In genomic region chr2:119249855-119250775, GRCh38 we compare ENCODE assay signal across 22 cellular contexts. TPM values are rescaled to one million over a fixed set of nuclear protein-coding genes. Genes with fewer than 3 reads are reported as not detected.
DNase-seq lines count a peak whose midpoint lies in the region; TF ChIP-seq lines count a peak whose summit lies in the region.
"Had no signal": no experiment of that assay in that cellular context is flagged by ENCODE, and none has a peak within 500 bp of the region (broad histone marks: within the 10 kb centered on the region; RNA-seq: fewer than 3 reads in every experiment).

No MANE protein-coding gene starts in this region.

- 77 to 88% (median 81%) methylated on average over 11 to 12 of the region's 12 CpGs for WGBS in spleen, 5 donors

- intact Hi-C loops in spleen (cut with DNase I; ENCODE audit: low total_unique reads) = no loop called here

- H3K4me1 Mint-ChIP-seq in brain (peaks cover 57% of the 10 kb centered on the region), osteocyte (ENCODE audit: unreplicated experiment) (peaks cover 71% of the 10 kb centered on the region)
- H3K4me1 Mint-ChIP-seq: CD14-positive monocyte had no signal

- no peaks in the 10 kb centered on the region for H3K9me3 ChIP-seq in HEK293 (ENCODE audit: control insufficient read depth, insufficient read depth, low read depth, low read length)
- H3K9me3 ChIP-seq in spleen = peaks cover 0 to 10% (median 0%) of the 10 kb centered on the region in 8 donors
- H3K9me3 ChIP-seq: Caco-2, SK-N-SH had no signal

- H3K36me3 Mint-ChIP-seq in brain = no peaks in the 10 kb centered on the region
- peaks cover 7% of the 10 kb centered on the region for H3K36me3 Mint-ChIP-seq in osteocyte (ENCODE audit: unreplicated experiment)

- H3K27ac ChIP-seq in HEK293 (ENCODE audit: extremely low read depth, low read depth, low read length) (no peak overlapping the region), spleen (no peak overlapping the region)
- H3K27ac ChIP-seq: HL-60, KMS-11, PC-9 had no signal

- H3K27me3 Mint-ChIP-seq in brain (peaks cover 2% of the 10 kb centered on the region), osteocyte (ENCODE audit: unreplicated experiment) (no peaks in the 10 kb centered on the region)

- POLR2A ChIA-PET in HEK293 (lab: Yijun Ruan, JAX) = no interaction called here

- H3K36me3 ChIP-seq in HEK293 (ENCODE audit: control insufficient read depth in 2 of 2, insufficient read depth in 1 of 2, low read length in 2 of 2) = peaks cover 0 to 72% of the 10 kb centered on the region in 2 experiments; a peak in 2 of 3 replicates
- H3K36me3 ChIP-seq in spleen = peaks cover 0 to 43% (median 0%) of the 10 kb centered on the region in 6 donors

- no peaks in the 10 kb centered on the region for H3K27me3 ChIP-seq in spleen (replicated peaks in 1 of 7)
- H3K27me3 ChIP-seq: MG63 had no signal

- H3K9me3 Mint-ChIP-seq in brain (peaks cover 0 to 10% (median 4%) of the 10 kb centered on the region in 5 experiments), osteocyte (ENCODE audit: unreplicated experiment) (peaks cover 5% of the 10 kb centered on the region)

- H3K4me3 ChIP-seq in HEK293 (ENCODE audit: low read depth, low read length) = no peak overlapping the region
- H3K4me3 ChIP-seq in spleen = no peak overlapping the region
- H3K4me3 ChIP-seq: GM12878, MG63, PC-9 had no signal

- H3K4me3 Mint-ChIP-seq in brain (no peak overlapping the region), osteocyte (ENCODE audit: unreplicated experiment) (no peak overlapping the region)
- H3K4me3 Mint-ChIP-seq: CD14-positive monocyte had no signal

- no peak for TF ChIP-seq CTCF in HEK293 (tag by site-specific recombination; IDR thresholded peaks at IDR 0.05)
- no peak for TF ChIP-seq CTCF in brain (conservative IDR thresholded peaks at IDR 0.05)
- no peak for TF ChIP-seq CTCF in osteocyte (IDR thresholded peaks at IDR 0.05)
- no peak for TF ChIP-seq CTCF in spleen (IDR thresholded peaks at IDR 0.05 in 8 of 11, conservative IDR thresholded peaks at IDR 0.05 in 3 of 11)

- DNase-seq in NCI-H1436 (lab: John Stamatoyannopoulos, UW) (peak; percentile 34), NCI-H1436 treated with DMSO at 0.1 percent for 48 hours (lab: John Stamatoyannopoulos, UW) (no peak), osteocyte (ENCODE audit: extremely low spot score, unreplicated experiment) (no peak), COR-L47 (lab: John Stamatoyannopoulos, UW) (no peak), SIG-M5 treated with dmso at 0.1 percent for 504 hours (lab: John Stamatoyannopoulos, UW; ENCODE audit: unreplicated experiment) (no peak), spleen (no peak)
- DNase-seq: 8988T, Caco-2, DMS79, MG63, NCI-H1092 treated with DMSO at 0.1 percent for 48 hours, NCI-H187 treated with DMSO at 0.1 percent for 48 hours, NCI-H226, NCI-H69, PC-9, SK-N-SH had no signal

- no peak for TF ChIP-seq POLR2A in spleen (IDR thresholded peaks at IDR 0.05)

- CTCF ChIA-PET in HEK293 (lab: Yijun Ruan, JAX) = interaction anchor here (0.8 to 1.6 kb wide), 3 partner anchors 14 to 20 kb away, joined by 3 to 6 read pairs (median 3); no protein-coding TSS in a partner anchor

- H3K27ac Mint-ChIP-seq in brain = peak overlapping the region in 4 of 5 experiments; percentile 49 to 89 (median 77)
- H3K27ac Mint-ChIP-seq in osteocyte (ENCODE audit: unreplicated experiment) = peak overlapping the region; percentile 45

- H3K4me1 ChIP-seq in HEK293 (ENCODE audit: control insufficient read depth, insufficient read depth, low read length) (peaks cover 10% of the 10 kb centered on the region), spleen (no peaks in the 10 kb centered on the region)

TF ChIP-seq in HEK293, 187 proteins besides CTCF, POLR2A, EP300 and RAD21:
- peak; percentile 54; the same call in 1 of the 2 replicates for TF ChIP-seq ZNF768 (tag by site-specific recombination; IDR thresholded peaks at IDR 0.05)
- TF ChIP-seq ZNF792 (tag by site-specific recombination; IDR thresholded peaks at IDR 0.05) = no peak

RNA-seq across cellular contexts. Expression of gene STEAP3, which starts 26.5 kb away (rescaled TPM):
- polyA plus RNA-seq in brain (ENCODE audit: insufficient read depth, low read depth, low replicate concordance) (10.9 TPM), spleen (1 to 10 TPM in 1 of 3 donors, under 1 TPM in 2; 0.26 to 1.0 (median 0.50) TPM)
- total RNA-seq in osteocyte (19.3 and 22.7 TPM in 2 replicates), spleen (1 to 10 TPM in 5 of 7 donors, under 1 TPM in 2; 0.68 to 3.6 (median 2.2) TPM)
